ENCODE assay signal across 19 cellular contexts in the genomic region with DNA sequence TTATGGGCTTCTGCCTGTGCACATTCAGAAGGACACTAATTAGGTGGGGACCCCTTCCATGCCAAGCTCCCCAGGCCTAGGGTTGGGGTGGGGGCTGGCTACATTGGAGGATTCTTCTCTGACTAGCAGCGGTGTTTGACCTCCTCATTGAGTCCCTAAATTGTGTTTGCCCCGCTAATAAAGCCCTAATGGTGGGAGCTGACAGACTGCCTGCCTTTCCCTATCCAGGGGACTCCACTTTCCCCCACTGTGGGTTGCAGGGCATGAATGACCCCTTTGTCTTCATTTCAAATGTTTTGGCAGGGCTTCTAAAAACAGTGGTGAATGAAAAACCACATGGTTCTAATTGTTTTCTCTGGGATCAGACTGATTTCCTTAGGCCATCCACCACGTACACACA.
"Had no signal": no experiment of that assay in that cellular context is flagged by ENCODE, and none has a peak within 500 bp of the region (broad histone marks: within the 10 kb centered on the region; RNA-seq: fewer than 3 reads in every experiment).

No MANE protein-coding gene starts in this region.

- H3K9ac ChIP-seq: parathyroid adenoma had no signal

- H3K9me3 ChIP-seq: breast epithelium, esophagus squamous epithelium, thoracic aorta, upper lobe of right lung had no signal

- H2AFZ ChIP-seq: parathyroid adenoma had no signal

- ATAC-seq: activated CD8-positive, alpha-beta T cell treated with anti-CD3 and anti-CD28 coated beads, Interleukin-2, amount 10 ng/mL, durations not matched to agents 7 days and 5 days; activated T-cell treated with anti-CD3 and anti-CD28 coated beads, Interleukin-2, amount 50 U/mL, for 4 hours; left ventricle myocardium superior; naive thymus-derived CD4-positive, alpha-beta T cell; stimulated activated naive B cell treated with anti-CD40 and anti-IgM and Interleukin-4, amounts not matched to agents 10 μg/mL and 1 μg/mL and 100 μg/mL, for 72 hours; upper lobe of right lung had no signal

- H3K27me3 ChIP-seq: breast epithelium, esophagus squamous epithelium, spleen, upper lobe of right lung had no signal

- H3K36me3 ChIP-seq: breast epithelium, esophagus squamous epithelium, spleen, thoracic aorta, upper lobe of right lung had no signal

- H3K27ac ChIP-seq: breast epithelium, coronary artery, esophagus squamous epithelium, parathyroid adenoma, spleen, thoracic aorta, upper lobe of right lung had no signal

- DNase-seq: activated CD4-positive, alpha-beta T cell treated with anti-CD3 and anti-CD28 coated beads, Interleukin-2, amount 10 ng/mL, durations not matched to agents 7 days and 5 days; activated CD8-positive, alpha-beta T cell treated with anti-CD3 and anti-CD28 coated beads, Interleukin-2, amount 10 ng/mL, durations not matched to agents 7 days and 5 days; activated naive CD4-positive, alpha-beta T cell treated with anti-CD3 and anti-CD28 coated beads for 36 hours; activated T-cell treated with anti-CD3 and anti-CD28 coated beads, Interleukin-2, amount 50 U/mL, for 4 hours; anterior cingulate cortex; effector CD4-positive, alpha-beta T cell; esophagus squamous epithelium; immature natural killer cell; left ventricle myocardium superior; mesenchymal stem cell; naive thymus-derived CD4-positive, alpha-beta T cell; spleen; stimulated activated naive B cell treated with anti-CD40 and anti-IgM and Interleukin-4, amounts not matched to agents 10 μg/mL and 1 μg/mL and 100 μg/mL, for 72 hours; T1000; upper lobe of right lung had no signal

- H3K4me1 ChIP-seq: breast epithelium, esophagus squamous epithelium, parathyroid adenoma, spleen, upper lobe of right lung had no signal

- H3K4me3 ChIP-seq: coronary artery, esophagus squamous epithelium, spleen, thoracic aorta, upper lobe of right lung had no signal
